ENCODE assay signal across 1 cellular context in the genomic region with DNA sequence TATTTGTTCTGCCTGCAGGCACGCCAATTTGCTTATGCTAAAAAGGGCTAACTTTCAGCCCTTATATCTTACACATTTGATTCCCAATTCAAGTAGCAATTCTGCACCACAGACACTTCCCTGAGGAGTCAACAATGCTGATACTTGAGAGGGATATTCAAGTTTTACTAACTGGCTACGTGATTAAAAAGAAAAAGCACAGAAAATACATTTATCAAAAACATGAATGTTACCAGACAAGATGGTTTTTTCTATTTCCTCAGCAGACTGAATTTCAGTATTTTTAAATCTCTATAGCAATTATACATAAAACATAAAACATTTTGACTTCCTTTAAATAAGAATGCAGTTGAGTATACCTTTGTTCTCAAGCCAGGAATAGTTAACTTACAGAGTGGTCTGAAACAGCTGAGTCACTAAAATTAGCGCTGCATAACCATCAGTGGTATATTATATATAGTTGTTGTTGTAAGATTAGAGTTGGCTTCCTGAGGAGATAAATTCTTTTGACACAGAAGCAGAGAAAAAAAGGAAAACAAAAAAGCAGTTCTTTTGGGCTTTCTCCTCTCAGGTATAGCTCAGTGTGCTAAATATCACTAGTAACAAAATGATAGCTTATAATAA.
A peak's percentile ranks its signal among the peaks of the same experiment; 100 is the strongest.
TF ChIP-seq lines count a peak whose summit lies in the region.

No MANE protein-coding gene starts in this region.

TF ChIP-seq in K562, 482 proteins besides CTCF, POLR2A, EP300 and RAD21 (continued from another document and continues in another):
- peak; percentile 49; the same call in 1 of the 2 replicates for TF ChIP-seq NCOA1 (IDR thresholded peaks at IDR 0.05; ENCODE audit: low read depth)
- peak; percentile 93 for TF ChIP-seq ARID1B (IDR thresholded peaks at IDR 0.05)
- TF ChIP-seq, protein P1, sequence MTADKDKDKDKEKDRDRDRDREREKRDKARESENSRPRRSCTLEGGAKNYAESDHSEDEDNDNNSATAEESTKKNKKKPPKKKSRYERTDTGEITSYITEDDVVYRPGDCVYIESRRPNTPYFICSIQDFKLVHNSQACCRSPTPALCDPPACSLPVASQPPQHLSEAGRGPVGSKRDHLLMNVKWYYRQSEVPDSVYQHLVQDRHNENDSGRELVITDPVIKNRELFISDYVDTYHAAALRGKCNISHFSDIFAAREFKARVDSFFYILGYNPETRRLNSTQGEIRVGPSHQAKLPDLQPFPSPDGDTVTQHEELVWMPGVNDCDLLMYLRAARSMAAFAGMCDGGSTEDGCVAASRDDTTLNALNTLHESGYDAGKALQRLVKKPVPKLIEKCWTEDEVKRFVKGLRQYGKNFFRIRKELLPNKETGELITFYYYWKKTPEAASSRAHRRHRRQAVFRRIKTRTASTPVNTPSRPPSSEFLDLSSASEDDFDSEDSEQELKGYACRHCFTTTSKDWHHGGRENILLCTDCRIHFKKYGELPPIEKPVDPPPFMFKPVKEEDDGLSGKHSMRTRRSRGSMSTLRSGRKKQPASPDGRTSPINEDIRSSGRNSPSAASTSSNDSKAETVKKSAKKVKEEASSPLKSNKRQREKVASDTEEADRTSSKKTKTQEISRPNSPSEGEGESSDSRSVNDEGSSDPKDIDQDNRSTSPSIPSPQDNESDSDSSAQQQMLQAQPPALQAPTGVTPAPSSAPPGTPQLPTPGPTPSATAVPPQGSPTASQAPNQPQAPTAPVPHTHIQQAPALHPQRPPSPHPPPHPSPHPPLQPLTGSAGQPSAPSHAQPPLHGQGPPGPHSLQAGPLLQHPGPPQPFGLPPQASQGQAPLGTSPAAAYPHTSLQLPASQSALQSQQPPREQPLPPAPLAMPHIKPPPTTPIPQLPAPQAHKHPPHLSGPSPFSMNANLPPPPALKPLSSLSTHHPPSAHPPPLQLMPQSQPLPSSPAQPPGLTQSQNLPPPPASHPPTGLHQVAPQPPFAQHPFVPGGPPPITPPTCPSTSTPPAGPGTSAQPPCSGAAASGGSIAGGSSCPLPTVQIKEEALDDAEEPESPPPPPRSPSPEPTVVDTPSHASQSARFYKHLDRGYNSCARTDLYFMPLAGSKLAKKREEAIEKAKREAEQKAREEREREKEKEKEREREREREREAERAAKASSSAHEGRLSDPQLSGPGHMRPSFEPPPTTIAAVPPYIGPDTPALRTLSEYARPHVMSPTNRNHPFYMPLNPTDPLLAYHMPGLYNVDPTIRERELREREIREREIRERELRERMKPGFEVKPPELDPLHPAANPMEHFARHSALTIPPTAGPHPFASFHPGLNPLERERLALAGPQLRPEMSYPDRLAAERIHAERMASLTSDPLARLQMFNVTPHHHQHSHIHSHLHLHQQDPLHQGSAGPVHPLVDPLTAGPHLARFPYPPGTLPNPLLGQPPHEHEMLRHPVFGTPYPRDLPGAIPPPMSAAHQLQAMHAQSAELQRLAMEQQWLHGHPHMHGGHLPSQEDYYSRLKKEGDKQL (CRISPR knock-in tag; IDR thresholded peaks at IDR 0.05; ENCODE audit: borderline replicate concordance) = no peak
- TF ChIP-seq LCOR (CRISPR knock-in tag; IDR thresholded peaks at IDR 0.05) = no peak
- TF ChIP-seq, protein P2, sequence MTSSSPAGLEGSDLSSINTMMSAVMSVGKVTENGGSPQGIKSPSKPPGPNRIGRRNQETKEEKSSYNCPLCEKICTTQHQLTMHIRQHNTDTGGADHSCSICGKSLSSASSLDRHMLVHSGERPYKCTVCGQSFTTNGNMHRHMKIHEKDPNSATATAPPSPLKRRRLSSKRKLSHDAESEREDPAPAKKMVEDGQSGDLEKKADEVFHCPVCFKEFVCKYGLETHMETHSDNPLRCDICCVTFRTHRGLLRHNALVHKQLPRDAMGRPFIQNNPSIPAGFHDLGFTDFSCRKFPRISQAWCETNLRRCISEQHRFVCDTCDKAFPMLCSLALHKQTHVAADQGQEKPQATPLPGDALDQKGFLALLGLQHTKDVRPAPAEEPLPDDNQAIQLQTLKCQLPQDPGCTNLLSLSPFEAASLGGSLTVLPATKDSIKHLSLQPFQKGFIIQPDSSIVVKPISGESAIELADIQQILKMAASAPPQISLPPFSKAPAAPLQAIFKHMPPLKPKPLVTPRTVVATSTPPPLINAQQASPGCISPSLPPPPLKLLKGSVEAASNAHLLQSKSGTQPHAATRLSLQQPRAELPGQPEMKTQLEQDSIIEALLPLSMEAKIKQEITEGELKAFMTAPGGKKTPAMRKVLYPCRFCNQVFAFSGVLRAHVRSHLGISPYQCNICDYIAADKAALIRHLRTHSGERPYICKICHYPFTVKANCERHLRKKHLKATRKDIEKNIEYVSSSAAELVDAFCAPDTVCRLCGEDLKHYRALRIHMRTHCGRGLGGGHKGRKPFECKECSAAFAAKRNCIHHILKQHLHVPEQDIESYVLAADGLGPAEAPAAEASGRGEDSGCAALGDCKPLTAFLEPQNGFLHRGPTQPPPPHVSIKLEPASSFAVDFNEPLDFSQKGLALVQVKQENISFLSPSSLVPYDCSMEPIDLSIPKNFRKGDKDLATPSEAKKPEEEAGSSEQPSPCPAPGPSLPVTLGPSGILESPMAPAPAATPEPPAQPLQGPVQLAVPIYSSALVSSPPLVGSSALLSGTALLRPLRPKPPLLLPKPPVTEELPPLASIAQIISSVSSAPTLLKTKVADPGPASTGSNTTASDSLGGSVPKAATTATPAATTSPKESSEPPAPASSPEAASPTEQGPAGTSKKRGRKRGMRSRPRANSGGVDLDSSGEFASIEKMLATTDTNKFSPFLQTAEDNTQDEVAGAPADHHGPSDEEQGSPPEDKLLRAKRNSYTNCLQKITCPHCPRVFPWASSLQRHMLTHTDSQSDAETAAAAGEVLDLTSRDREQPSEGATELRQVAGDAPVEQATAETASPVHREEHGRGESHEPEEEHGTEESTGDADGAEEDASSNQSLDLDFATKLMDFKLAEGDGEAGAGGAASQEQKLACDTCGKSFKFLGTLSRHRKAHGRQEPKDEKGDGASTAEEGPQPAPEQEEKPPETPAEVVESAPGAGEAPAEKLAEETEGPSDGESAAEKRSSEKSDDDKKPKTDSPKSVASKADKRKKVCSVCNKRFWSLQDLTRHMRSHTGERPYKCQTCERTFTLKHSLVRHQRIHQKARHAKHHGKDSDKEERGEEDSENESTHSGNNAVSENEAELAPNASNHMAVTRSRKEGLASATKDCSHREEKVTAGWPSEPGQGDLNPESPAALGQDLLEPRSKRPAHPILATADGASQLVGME (CRISPR knock-in tag; IDR thresholded peaks at IDR 0.05) = no peak
- TF ChIP-seq BRD9 (IDR thresholded peaks at IDR 0.05; ENCODE audit: low read depth, partially characterized antibody) = peak; percentile 84
- TF ChIP-seq NFE2L1 (tag; IDR thresholded peaks at IDR 0.05; ENCODE audit: borderline replicate concordance, low read depth) = peak; percentile 77
- TF ChIP-seq SETDB1 (IDR thresholded peaks at IDR 0.05; ENCODE audit: low read length) = no peak
- TF ChIP-seq, protein P3, sequence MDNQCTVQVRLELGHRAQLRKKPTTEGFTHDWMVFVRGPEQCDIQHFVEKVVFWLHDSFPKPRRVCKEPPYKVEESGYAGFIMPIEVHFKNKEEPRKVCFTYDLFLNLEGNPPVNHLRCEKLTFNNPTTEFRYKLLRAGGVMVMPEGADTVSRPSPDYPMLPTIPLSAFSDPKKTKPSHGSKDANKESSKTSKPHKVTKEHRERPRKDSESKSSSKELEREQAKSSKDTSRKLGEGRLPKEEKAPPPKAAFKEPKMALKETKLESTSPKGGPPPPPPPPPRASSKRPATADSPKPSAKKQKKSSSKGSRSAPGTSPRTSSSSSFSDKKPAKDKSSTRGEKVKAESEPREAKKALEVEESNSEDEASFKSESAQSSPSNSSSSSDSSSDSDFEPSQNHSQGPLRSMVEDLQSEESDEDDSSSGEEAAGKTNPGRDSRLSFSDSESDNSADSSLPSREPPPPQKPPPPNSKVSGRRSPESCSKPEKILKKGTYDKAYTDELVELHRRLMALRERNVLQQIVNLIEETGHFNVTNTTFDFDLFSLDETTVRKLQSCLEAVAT (IDR thresholded peaks at IDR 0.05) = no peak
- TF ChIP-seq SNRNP70 (optimal IDR thresholded peaks at IDR 0.05; ENCODE audit: low read depth, low read length) = no peak
- 0 out of 2 replicates have a peak, but pooled peaks have one; percentile 9 for TF ChIP-seq NR2C1 (IDR thresholded peaks at IDR 0.05)
- no peak for TF ChIP-seq NR2C1 (tag; IDR thresholded peaks at IDR 0.05)
- TF ChIP-seq, protein P4, sequence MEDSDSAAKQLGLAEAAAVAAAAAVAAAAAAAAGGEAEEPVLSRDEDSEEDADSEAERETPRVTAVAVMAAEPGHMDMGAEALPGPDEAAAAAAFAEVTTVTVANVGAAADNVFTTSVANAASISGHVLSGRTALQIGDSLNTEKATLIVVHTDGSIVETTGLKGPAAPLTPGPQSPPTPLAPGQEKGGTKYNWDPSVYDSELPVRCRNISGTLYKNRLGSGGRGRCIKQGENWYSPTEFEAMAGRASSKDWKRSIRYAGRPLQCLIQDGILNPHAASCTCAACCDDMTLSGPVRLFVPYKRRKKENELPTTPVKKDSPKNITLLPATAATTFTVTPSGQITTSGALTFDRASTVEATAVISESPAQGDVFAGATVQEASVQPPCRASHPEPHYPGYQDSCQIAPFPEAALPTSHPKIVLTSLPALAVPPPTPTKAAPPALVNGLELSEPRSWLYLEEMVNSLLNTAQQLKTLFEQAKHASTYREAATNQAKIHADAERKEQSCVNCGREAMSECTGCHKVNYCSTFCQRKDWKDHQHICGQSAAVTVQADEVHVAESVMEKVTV (CRISPR knock-in tag; IDR thresholded peaks at IDR 0.05) = peak; percentile 6; the same call in 1 of the 2 replicates
- no peak for TF ChIP-seq NR4A1 (CRISPR knock-in tag; IDR thresholded peaks at IDR 0.05)
- no peak for TF ChIP-seq NR4A1 (tag; IDR thresholded peaks at IDR 0.05)
- TF ChIP-seq SMAD3 (CRISPR knock-in tag; conservative IDR thresholded peaks at IDR 0.05) = no peak
- peak; percentile 54; the same call in 1 of the 2 replicates for TF ChIP-seq NFIC (IDR thresholded peaks at IDR 0.05)
- TF ChIP-seq, protein P5, sequence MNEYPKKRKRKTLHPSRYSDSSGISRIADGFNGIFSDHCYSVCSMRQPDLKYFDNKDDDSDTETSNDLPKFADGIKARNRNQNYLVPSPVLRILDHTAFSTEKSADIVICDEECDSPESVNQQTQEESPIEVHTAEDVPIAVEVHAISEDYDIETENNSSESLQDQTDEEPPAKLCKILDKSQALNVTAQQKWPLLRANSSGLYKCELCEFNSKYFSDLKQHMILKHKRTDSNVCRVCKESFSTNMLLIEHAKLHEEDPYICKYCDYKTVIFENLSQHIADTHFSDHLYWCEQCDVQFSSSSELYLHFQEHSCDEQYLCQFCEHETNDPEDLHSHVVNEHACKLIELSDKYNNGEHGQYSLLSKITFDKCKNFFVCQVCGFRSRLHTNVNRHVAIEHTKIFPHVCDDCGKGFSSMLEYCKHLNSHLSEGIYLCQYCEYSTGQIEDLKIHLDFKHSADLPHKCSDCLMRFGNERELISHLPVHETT (CRISPR knock-in tag; conservative IDR thresholded peaks at IDR 0.05 in 1 of 2, IDR thresholded peaks at IDR 0.05 in 1 of 2) = no peak
- no peak for TF ChIP-seq CREB1 (IDR thresholded peaks at IDR 0.05)
- no peak for TF ChIP-seq CREB1 (CRISPR knock-in tag; IDR thresholded peaks at IDR 0.05)
- no peak for TF ChIP-seq ZNF311 (CRISPR knock-in tag; IDR thresholded peaks at IDR 0.05)
- TF ChIP-seq, protein P6, sequence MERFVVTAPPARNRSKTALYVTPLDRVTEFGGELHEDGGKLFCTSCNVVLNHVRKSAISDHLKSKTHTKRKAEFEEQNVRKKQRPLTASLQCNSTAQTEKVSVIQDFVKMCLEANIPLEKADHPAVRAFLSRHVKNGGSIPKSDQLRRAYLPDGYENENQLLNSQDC (CRISPR knock-in tag; IDR thresholded peaks at IDR 0.05) = no peak
- no peak for TF ChIP-seq ZNF445 (CRISPR knock-in tag; IDR thresholded peaks at IDR 0.05; ENCODE audit: low read depth)
- TF ChIP-seq ZNF184 (CRISPR knock-in tag; IDR thresholded peaks at IDR 0.05) = no peak
- peak; percentile 82 for TF ChIP-seq NCOR1 (IDR thresholded peaks at IDR 0.05)
- TF ChIP-seq, protein P7, sequence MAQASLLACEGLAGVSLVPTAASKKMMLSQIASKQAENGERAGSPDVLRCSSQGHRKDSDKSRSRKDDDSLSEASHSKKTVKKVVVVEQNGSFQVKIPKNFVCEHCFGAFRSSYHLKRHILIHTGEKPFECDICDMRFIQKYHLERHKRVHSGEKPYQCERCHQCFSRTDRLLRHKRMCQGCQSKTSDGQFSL (CRISPR knock-in tag; IDR thresholded peaks at IDR 0.05) = no peak
- TF ChIP-seq, protein P7 (tag; IDR thresholded peaks at IDR 0.05) = no peak
- peak; percentile 61 for TF ChIP-seq CCNT2 (IDR thresholded peaks at IDR 0.05; ENCODE audit: borderline replicate concordance, extremely low read depth, insufficient read length, low read depth, low read length)
- no peak for TF ChIP-seq ZNF140 (CRISPR knock-in tag; IDR thresholded peaks at IDR 0.05)
- no peak for TF ChIP-seq ETS2 (tag; IDR thresholded peaks at IDR 0.05; ENCODE audit: borderline replicate concordance, poor library complexity, severe bottlenecking)
- TF ChIP-seq DPF2 (IDR thresholded peaks at IDR 0.05) = peak; percentile 97
- TF ChIP-seq ZNF695 (CRISPR knock-in tag; IDR thresholded peaks at IDR 0.05) = no peak
- no peak for TF ChIP-seq ZFP36 (IDR thresholded peaks at IDR 0.05; ENCODE audit: low read depth, low read length, partially characterized antibody)
- peak; percentile 18; the same call in 1 of the 2 replicates for TF ChIP-seq POLR2AphosphoS5 (IDR thresholded peaks at IDR 0.05; ENCODE audit: control insufficient read depth, insufficient read depth, low read depth, low read length)
- TF ChIP-seq PTRF (tag; IDR thresholded peaks at IDR 0.05) = no peak
- TF ChIP-seq NR1H2 (CRISPR knock-in tag; IDR thresholded peaks at IDR 0.05) = no peak
- TF ChIP-seq FOXP1 (CRISPR knock-in tag; IDR thresholded peaks at IDR 0.05) = no peak
- peak; percentile 61 for TF ChIP-seq CBFA2T2 (conservative IDR thresholded peaks at IDR 0.05)
- no peak for TF ChIP-seq TAF15 (IDR thresholded peaks at IDR 0.05; ENCODE audit: low read depth, low read length)
- no peak for TF ChIP-seq SPI1 (IDR thresholded peaks at IDR 0.05; ENCODE audit: borderline replicate concordance, low read depth, low read length)
- no peak for TF ChIP-seq NONO (IDR thresholded peaks at IDR 0.05; ENCODE audit: low read depth in 2 of 2, low read length in 1 of 2)
- peak; percentile 25; the same call in 1 of the 2 replicates for TF ChIP-seq GATAD2A (IDR thresholded peaks at IDR 0.05)
- TF ChIP-seq, protein P8, sequence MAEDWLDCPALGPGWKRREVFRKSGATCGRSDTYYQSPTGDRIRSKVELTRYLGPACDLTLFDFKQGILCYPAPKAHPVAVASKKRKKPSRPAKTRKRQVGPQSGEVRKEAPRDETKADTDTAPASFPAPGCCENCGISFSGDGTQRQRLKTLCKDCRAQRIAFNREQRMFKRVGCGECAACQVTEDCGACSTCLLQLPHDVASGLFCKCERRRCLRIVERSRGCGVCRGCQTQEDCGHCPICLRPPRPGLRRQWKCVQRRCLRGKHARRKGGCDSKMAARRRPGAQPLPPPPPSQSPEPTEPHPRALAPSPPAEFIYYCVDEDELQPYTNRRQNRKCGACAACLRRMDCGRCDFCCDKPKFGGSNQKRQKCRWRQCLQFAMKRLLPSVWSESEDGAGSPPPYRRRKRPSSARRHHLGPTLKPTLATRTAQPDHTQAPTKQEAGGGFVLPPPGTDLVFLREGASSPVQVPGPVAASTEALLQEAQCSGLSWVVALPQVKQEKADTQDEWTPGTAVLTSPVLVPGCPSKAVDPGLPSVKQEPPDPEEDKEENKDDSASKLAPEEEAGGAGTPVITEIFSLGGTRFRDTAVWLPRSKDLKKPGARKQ (CRISPR knock-in tag; IDR thresholded peaks at IDR 0.05) = no peak
- TF ChIP-seq CBX5 (IDR thresholded peaks at IDR 0.05; ENCODE audit: borderline replicate concordance, low read depth) = no peak
